19 cellular contexts compared by ENCODE assay signal in the genomic region with DNA sequence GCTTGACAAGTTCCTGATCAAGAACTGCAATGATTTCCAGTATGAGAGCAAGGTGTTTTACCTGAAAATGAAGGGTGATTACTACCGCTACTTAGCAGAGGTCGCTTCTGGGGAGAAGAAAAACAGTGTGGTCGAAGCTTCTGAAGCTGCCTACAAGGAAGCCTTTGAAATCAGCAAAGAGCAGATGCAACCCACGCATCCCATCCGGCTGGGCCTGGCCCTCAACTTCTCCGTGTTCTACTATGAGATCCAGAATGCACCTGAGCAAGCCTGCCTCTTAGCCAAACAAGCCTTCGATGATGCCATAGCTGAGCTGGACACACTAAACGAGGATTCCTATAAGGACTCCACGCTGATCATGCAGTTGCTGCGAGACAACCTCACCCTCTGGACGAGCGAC. TPM values are rescaled to one million over a fixed set of nuclear protein-coding genes. Genes with fewer than 3 reads are reported as not detected.
A peak's percentile ranks its signal among the peaks of the same experiment; 100 is the strongest.
DNase-seq lines count a peak whose midpoint lies in the region; ATAC-seq and TF ChIP-seq lines count a peak whose summit lies in the region.
"Had no signal": no experiment of that assay in that cellular context is flagged by ENCODE, and none has a peak within 500 bp of the region (broad histone marks: within the 10 kb centered on the region; RNA-seq: fewer than 3 reads in every experiment).

No MANE protein-coding gene starts in this region.

- H3K4me3 ChIP-seq in IMR-90 (ENCODE audit: insufficient read depth, low read depth, low read length) (no peak overlapping the region), neuronal stem cell (ENCODE audit: low read length in 2 of 2) (no peak overlapping the region)
- H3K4me3 ChIP-seq: HAP-1, left ventricle myocardium inferior, SJCRH30, testis had no signal

- dilution Hi-C loops in IMR-90 (cut with HindIII; ENCODE audit: low sequenced_read_pairs, unreplicated experiment) = no loop called here

- no peak for TF ChIP-seq CTCF in IMR-90 (conservative IDR thresholded peaks at IDR 0.05; ENCODE audit: low read depth, low read length)

- no peak overlapping the region for H3K4me3 Mint-ChIP-seq in activated T-cell treated with anti-CD3 and anti-CD28 coated beads, Interleukin-2, amount 50 U/mL, for 24 hours

- H2AK5ac ChIP-seq in IMR-90 (ENCODE audit: low read depth, low read length) = no peak overlapping the region
- no peak overlapping the region for H2AK5ac ChIP-seq in neuronal stem cell (ENCODE audit: low read depth, low read length)

- H4K91ac ChIP-seq in IMR-90 (ENCODE audit: insufficient read depth, low read depth, low read length) (no peak overlapping the region), neuronal stem cell (ENCODE audit: low read depth, low read length, poor library complexity) (no peak overlapping the region)

- H4K8ac ChIP-seq in IMR-90 (ENCODE audit: low read depth in 2 of 2, low read length in 2 of 2) (no peak overlapping the region), neuronal stem cell (ENCODE audit: low read depth, low read length) (no peak overlapping the region)

- H2AFZ ChIP-seq in IMR-90 (replicated peaks; ENCODE audit: low read length, poor library complexity) = no peak overlapping the region
- no peak overlapping the region for H2AFZ ChIP-seq in neuronal stem cell (ENCODE audit: low read length)

- H4K20me1 ChIP-seq in IMR-90 (ENCODE audit: insufficient read depth, low read length) = peaks cover 58% of the 10 kb centered on the region

- POLR2A ChIA-PET in IMR-90 (lab: Charles Lee; ENCODE audit: unreplicated experiment) = no interaction called here

- intact Hi-C loops in IMR-90 (cut with micrococcal nuclease) = no loop called here

- H3K36me3 ChIP-seq in IMR-90 (ENCODE audit: control insufficient read depth, insufficient read depth, low read length) = peaks cover 19% of the 10 kb centered on the region
- H3K36me3 ChIP-seq in neuronal stem cell (replicated peaks in 1 of 2; ENCODE audit: control insufficient read depth in 2 of 2, insufficient read depth in 2 of 2, low read length in 2 of 2) = peaks cover 21 to 75% of the 10 kb centered on the region in 2 donors

- H4K5ac ChIP-seq in IMR-90 (ENCODE audit: low read depth, low read length) = no peak overlapping the region

- H3K36me3 Mint-ChIP-seq in activated T-cell treated with anti-CD3 and anti-CD28 coated beads, Interleukin-2, amount 50 U/mL, for 24 hours (ENCODE audit: low read depth) = peaks cover 75% of the 10 kb centered on the region
- H3K36me3 Mint-ChIP-seq in activated naive CD4-positive, alpha-beta T cell treated with anti-CD3 and anti-CD28 coated beads, Interleukin-2, amount 50 U/mL, for 72 hours = peaks cover 22 to 52% of the 10 kb centered on the region in 2 donors

- no peak for ATAC-seq in IMR-90 (ENCODE audit: low read depth)
- ATAC-seq in activated naive CD4-positive, alpha-beta T cell treated with anti-CD3 and anti-CD28 coated beads, Interleukin-2, amount 50 U/mL, for 72 hours = peak; percentile 14 to 40
- no peak for ATAC-seq in GM21360 (IDR thresholded peaks at IDR 0.05; ENCODE audit: unreplicated experiment)
- ATAC-seq: activated T-cell treated with anti-CD3 and anti-CD28 coated beads, Interleukin-2, amount 50 U/mL, for 72 hours had no signal

- TSS peak; percentile 86 for BruUV-seq in IMR-90 (replicated peaks; lab: Mats Ljungman, UMichigan)

- H2BK12ac ChIP-seq in neuronal stem cell (ENCODE audit: low read length) = no peak overlapping the region

- H3K79me1 ChIP-seq in IMR-90 (ENCODE audit: low read depth in 1 of 2, low read length in 2 of 2) (peaks cover 44 to 62% of the 10 kb centered on the region in 2 experiments), neuronal stem cell (ENCODE audit: low read depth, low read length) (peaks cover 5% of the 10 kb centered on the region)

- H3K9me1 ChIP-seq in IMR-90 (ENCODE audit: insufficient read depth, low read length) = peaks cover 22% of the 10 kb centered on the region

- TF ChIP-seq RAD21 in IMR-90 (IDR thresholded peaks at IDR 0.05; ENCODE audit: low read length) = no peak

- H3K4me2 ChIP-seq in IMR-90 (ENCODE audit: low read depth, low read length) = no peak overlapping the region
- H3K4me2 ChIP-seq in neuronal stem cell (ENCODE audit: insufficient read depth, low read length, poor library complexity, severe bottlenecking) = no peak overlapping the region

- WGBS in IMR-90 (ENCODE audit: extremely low coverage in 2 of 2, insufficient read length in 1 of 2), 2 experiments = 94% methylated on average over 9 of the region's 12 CpGs; no CpG with 5 or more reads in 1 of the 2 experiments
- no CpG with 5 or more reads among the region's 12 CpGs for WGBS in neuronal stem cell (ENCODE audit: extremely low coverage in 2 of 2, insufficient read length in 2 of 2, insufficient replicate concordance in 1 of 2), 2 donors

- H3K4me1 Mint-ChIP-seq in activated T-cell treated with anti-CD3 and anti-CD28 coated beads, Interleukin-2, amount 50 U/mL, for 24 hours (ENCODE audit: low read depth) = peaks cover 73% of the 10 kb centered on the region

- H3K4ac ChIP-seq in IMR-90 (ENCODE audit: low read depth, low read length) = no peak overlapping the region
- H3K4ac ChIP-seq in neuronal stem cell (ENCODE audit: low read length) = no peak overlapping the region

- TF ChIP-seq POLR2A in IMR-90 (IDR thresholded peaks at IDR 0.05; ENCODE audit: low read depth, low read length) = no peak

- no peak overlapping the region for H2BK5ac ChIP-seq in IMR-90 (ENCODE audit: low read depth, low read length, poor library complexity, severe bottlenecking)
- no peak overlapping the region for H2BK5ac ChIP-seq in neuronal stem cell (ENCODE audit: low read length)

- peak overlapping the region; percentile 56 for H3K27ac Mint-ChIP-seq in activated T-cell treated with anti-CD3 and anti-CD28 coated beads, Interleukin-2, amount 50 U/mL, for 24 hours
- H3K27ac Mint-ChIP-seq in activated naive CD4-positive, alpha-beta T cell treated with anti-CD3 and anti-CD28 coated beads, Interleukin-2, amount 50 U/mL, for 72 hours = peak overlapping the region in 1 of 2 donors; percentile 88
- H3K27ac Mint-ChIP-seq: activated T-cell treated with anti-CD3 and anti-CD28 coated beads, Interleukin-2, amount 50 U/mL, for 72 hours had no signal

- H3K27me3 ChIP-seq in IMR-90 (ENCODE audit: control insufficient read depth, insufficient read depth, low read length) (no peaks in the 10 kb centered on the region; the same call in 1 of the 2 replicates), neuronal stem cell (ENCODE audit: control insufficient read depth in 3 of 3, insufficient read depth in 3 of 3, low read depth in 1 of 3, low read length in 3 of 3) (no peaks in the 10 kb centered on the region)
- H3K27me3 ChIP-seq: SJCRH30, testis had no signal

- H3K9ac ChIP-seq in IMR-90 (ENCODE audit: low read depth, low read length) (no peak overlapping the region), neuronal stem cell (ENCODE audit: low read depth, low read length, poor library complexity) (no peak overlapping the region)

- no peaks in the 10 kb centered on the region for H3K27me3 Mint-ChIP-seq in activated T-cell treated with anti-CD3 and anti-CD28 coated beads, Interleukin-2, amount 50 U/mL, for 24 hours

- in situ Hi-C loops in IMR-90 (cut with MboI; ENCODE audit: low sequenced_read_pairs) = loop anchor here (25.0 kb wide), 2 partner anchors 394 to 856 kb away; partner anchors contain the start of gene TIMP3

- H3K18ac ChIP-seq in IMR-90 (ENCODE audit: low read depth, low read length) (no peak overlapping the region), neuronal stem cell (ENCODE audit: low read length) (no peak overlapping the region)

- H3K4me1 ChIP-seq in IMR-90 (ENCODE audit: control insufficient read depth, insufficient read depth, low read length) (peaks cover 10% of the 10 kb centered on the region), neuronal stem cell (ENCODE audit: control insufficient read depth in 2 of 2, insufficient read depth in 1 of 2, low read depth in 1 of 2, low read length in 2 of 2) (peaks cover 0 to 2% of the 10 kb centered on the region in 2 donors)
- H3K4me1 ChIP-seq: SJCRH30, testis had no signal

- no peaks in the 10 kb centered on the region for H3K9me3 Mint-ChIP-seq in activated T-cell treated with anti-CD3 and anti-CD28 coated beads, Interleukin-2, amount 50 U/mL, for 24 hours
- no peaks in the 10 kb centered on the region for H3K9me3 Mint-ChIP-seq in activated naive CD4-positive, alpha-beta T cell treated with anti-CD3 and anti-CD28 coated beads, Interleukin-2, amount 50 U/mL, for 72 hours
- H3K9me3 Mint-ChIP-seq: activated T-cell treated with anti-CD3 and anti-CD28 coated beads, Interleukin-2, amount 50 U/mL, for 72 hours had no signal

- CTCF ChIA-PET in IMR-90 (lab: Yijun Ruan, JAX) = no interaction called here

- H2BK20ac ChIP-seq in IMR-90 (ENCODE audit: low read depth, low read length) = no peak overlapping the region

- H3K23ac ChIP-seq in IMR-90 (ENCODE audit: low read depth, low read length) = no peak overlapping the region
- peak overlapping the region; percentile 25 for H3K23ac ChIP-seq in neuronal stem cell (ENCODE audit: low read depth, low read length, poor library complexity)

- H3K14ac ChIP-seq in IMR-90 (replicated peaks; ENCODE audit: low read depth, low read length) (no peak overlapping the region), neuronal stem cell (ENCODE audit: low read length) (no peak overlapping the region)

- no peak overlapping the region for H3K56ac ChIP-seq in IMR-90 (ENCODE audit: extremely low read depth, insufficient read depth, low read length)

- H3K9me3 ChIP-seq in IMR-90 (ENCODE audit: control insufficient read depth, insufficient read depth, low read length) = no peaks in the 10 kb centered on the region
- H3K9me3 ChIP-seq in neuronal stem cell (replicated peaks in 1 of 2; ENCODE audit: control insufficient read depth in 2 of 2, insufficient read depth in 1 of 2, low read depth in 1 of 2, low read length in 2 of 2) = no peaks in the 10 kb centered on the region
- H3K9me3 ChIP-seq: HAP-1, left ventricle myocardium inferior, SJCRH30, testis had no signal

- H2AK9ac ChIP-seq in IMR-90 (replicated peaks; ENCODE audit: low read depth, low read length, poor library complexity) = no peak overlapping the region

- H3K27ac ChIP-seq in IMR-90 (ENCODE audit: insufficient read depth, low read length) (no peak overlapping the region), neuronal stem cell (replicated peaks; ENCODE audit: low read length) (no peak overlapping the region)
- H3K27ac ChIP-seq: SJCRH30, testis had no signal

- H2BK15ac ChIP-seq in IMR-90 (ENCODE audit: low read depth, low read length) (no peak overlapping the region), neuronal stem cell (ENCODE audit: low read length) (no peak overlapping the region)

- no peak overlapping the region for H2BK120ac ChIP-seq in IMR-90 (ENCODE audit: low read depth, low read length)
- no peak overlapping the region for H2BK120ac ChIP-seq in neuronal stem cell (ENCODE audit: low read depth, low read length)

- DNase-seq in activated T-cell treated with anti-CD3 and anti-CD28 coated beads, Interleukin-2, amount 50 U/mL, for 24 hours = no peak
- DNase-seq in activated T-cell treated with anti-CD3 and anti-CD28 coated beads, Interleukin-2, amount 50 U/mL, for 1 hour = no peak
- DNase-seq in IMR-90 (no peak), neuronal stem cell (ENCODE audit: low spot score) (no peak), HUDEP-2 (lab: John Stamatoyannopoulos, UW; ENCODE audit: unreplicated experiment in 76 of 76) (no peak), NCI-H2081 treated with DMSO at 0.1 percent for 48 hours (lab: John Stamatoyannopoulos, UW) (no peak)
- DNase-seq in activated naive CD4-positive, alpha-beta T cell treated with anti-CD3 and anti-CD28 coated beads, Interleukin-2, amount 50 U/mL, for 72 hours (ENCODE audit: low spot score in 2 of 2) = no peak
- DNase-seq: activated CD4-positive, CD25-positive, alpha-beta regulatory T cell; DMS79; head of caudate nucleus; left ventricle myocardium inferior; NCI-H1105; NCI-H524; OCI-M1; SJCRH30; testis had no signal

RNA-seq across cellular contexts. Expression of gene YWHAH, which starts 12.0 kb away (rescaled TPM):
- 173 and 186 TPM in 2 replicates for total RNA-seq in IMR-90 (2012; rRNA removed)
- 131 and 147 TPM in 2 replicates for polyA plus RNA-seq in IMR-90 (2012; rRNA removed)
- 72.8 and 87.1 TPM in 2 replicates for polyA plus RNA-seq in IMR-90 (2012; cell fraction: cytosol; rRNA removed)
- 30.7 and 43.3 TPM in 2 replicates for polyA plus RNA-seq in IMR-90 (2012; cell fraction: nucleus; rRNA removed; ENCODE audit: low replicate concordance)
- 100 to 1,000 TPM in 1 of 2 donors, 10 to 100 TPM in 1; 95.9 to 143 TPM for total RNA-seq in activated naive CD4-positive, alpha-beta T cell treated with anti-CD3 and anti-CD28 coated beads, Interleukin-2, amount 50 U/mL, for 72 hours
- 100.0 TPM for polyA plus RNA-seq in neuronal stem cell (2013, experiment 1 of 2)
- polyA plus RNA-seq in neuronal stem cell (2013, experiment 2 of 2) = 101 TPM

Comparison
In these comparisons a context has a peak if more than half of its experiments do, and no peak if none do; other contexts are left out.
1. ATAC-seq: peak in activated naive CD4-positive, alpha-beta T cell treated with anti-CD3 and anti-CD28 coated beads, Interleukin-2, amount 50 U/mL, for 72 hours (2 of 2); none in IMR-90 (single experiment) and GM21360 (single experiment).